ENCODE assay signal across 11 cellular contexts in the genomic region with DNA sequence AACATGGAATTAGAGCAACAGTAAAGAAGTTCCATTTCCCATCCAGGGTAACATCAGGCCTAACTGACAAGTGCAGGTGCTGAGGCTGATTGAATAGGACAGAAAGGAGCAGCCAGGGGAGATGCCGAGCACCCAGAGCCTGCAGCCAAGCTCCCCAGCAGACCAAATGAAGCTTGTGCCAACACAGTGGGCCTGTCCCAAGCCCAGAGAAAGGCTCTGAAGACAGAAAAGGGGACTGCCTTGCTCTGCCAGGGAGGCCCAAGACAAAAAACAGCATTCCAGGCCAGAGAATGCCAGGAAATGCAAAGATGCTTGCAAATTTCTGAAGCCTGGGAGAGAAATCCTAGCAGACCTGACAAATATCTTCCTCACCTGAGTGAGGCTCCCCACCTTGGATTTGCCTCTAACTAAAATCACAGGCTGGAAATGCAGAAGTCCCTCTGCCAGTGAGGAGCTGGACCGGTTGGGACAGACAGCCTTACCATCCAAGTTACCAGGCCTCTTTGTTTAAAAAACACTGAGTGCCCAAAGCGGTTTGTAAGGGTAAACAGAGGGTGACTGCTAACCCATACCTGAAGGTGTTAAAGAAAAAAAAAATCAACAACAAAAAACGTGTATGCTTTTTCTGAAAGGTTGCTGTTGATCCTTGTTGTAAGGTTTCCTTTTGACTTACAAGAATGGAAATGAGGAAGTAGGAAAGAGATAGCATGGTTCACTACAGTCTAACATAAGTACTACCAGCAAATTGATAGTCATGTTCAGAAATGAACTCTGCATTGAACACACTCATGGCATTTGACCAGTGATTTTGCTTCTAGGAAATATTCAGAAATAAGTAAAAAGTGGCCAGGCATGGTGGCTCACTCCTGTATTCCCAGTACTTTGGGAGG. TPM values are rescaled to one million over a fixed set of nuclear protein-coding genes. Genes with fewer than 3 reads are reported as not detected.
DNase-seq lines count a peak whose midpoint lies in the region; ATAC-seq and TF ChIP-seq lines count a peak whose summit lies in the region.
"Had no signal": no experiment of that assay in that cellular context is flagged by ENCODE, and none has a peak within 500 bp of the region (broad histone marks: within the 10 kb centered on the region; RNA-seq: fewer than 3 reads in every experiment).

No MANE protein-coding gene starts in this region.

- 0 out of 2 replicates have a peak, but pooled peaks cover 3% of the 10 kb centered on the region for H3K4me1 ChIP-seq in MM.1S (ENCODE audit: low read length)
- H3K4me1 ChIP-seq in neural progenitor cell: peaks cover 7% of the 10 kb centered on the region

- H2AFZ ChIP-seq in MM.1S (ENCODE audit: low read length) (peak overlapping the region; percentile 27; the same call in 1 of the 2 replicates), neural progenitor cell (replicated peaks) (peak overlapping the region; percentile 22)

- H3K27ac Mint-ChIP-seq in neural progenitor cell: no peak overlapping the region

- DNase-seq in MM.1S: no peak
- no peak for DNase-seq in neural progenitor cell (ENCODE audit: low spot score)
- DNase-seq in COLO829 (ENCODE audit: low spot score): no peak
- no peak for DNase-seq in cerebellar cortex (ENCODE audit: low spot score)
- DNase-seq in MG63: no peak
- DNase-seq in NCI-H146 (lab: John Stamatoyannopoulos, UW): no peak
- DNase-seq: cerebellar nuclear complex had no signal

- H3K4me3 ChIP-seq in MM.1S (ENCODE audit: low read length): no peak overlapping the region
- H3K4me3 ChIP-seq in neural progenitor cell: no peak overlapping the region
- H3K4me3 ChIP-seq in MG63: no peak overlapping the region

- H3K9ac ChIP-seq in MM.1S (ENCODE audit: low read length) (no peak overlapping the region), neural progenitor cell (no peak overlapping the region)

- H3K36me3 ChIP-seq in MM.1S (replicated peaks; ENCODE audit: insufficient read depth, low read length) (no peaks in the 10 kb centered on the region), neural progenitor cell (no peaks in the 10 kb centered on the region), MG63 (no peaks in the 10 kb centered on the region)

- peaks cover 3% of the 10 kb centered on the region for H3K4me1 Mint-ChIP-seq in neural progenitor cell

- H3K27me3 Mint-ChIP-seq in neural progenitor cell (ENCODE audit: insufficient read depth, low read depth): peaks cover 2% of the 10 kb centered on the region

- peak; percentile 74 for ATAC-seq in GM19025 (IDR thresholded peaks at IDR 0.05; ENCODE audit: low read depth, unreplicated experiment)
- peak; percentile 95 for ATAC-seq in HG02759 (IDR thresholded peaks at IDR 0.05; ENCODE audit: unreplicated experiment)

- no peaks in the 10 kb centered on the region for H3K9me3 ChIP-seq in MM.1S (replicated peaks; ENCODE audit: insufficient read depth, low read length)
- H3K9me3 ChIP-seq in neural progenitor cell (ENCODE audit: low read depth): no peaks in the 10 kb centered on the region
- no peaks in the 10 kb centered on the region for H3K9me3 ChIP-seq in MG63

- TF ChIP-seq CTCF in MM.1S (IDR thresholded peaks at IDR 0.05; ENCODE audit: low read length) (no peak), neural progenitor cell (IDR thresholded peaks at IDR 0.05) (no peak)

- no peaks in the 10 kb centered on the region for H3K9me2 ChIP-seq in MM.1S (replicated peaks; ENCODE audit: insufficient read depth, low read length)

- H3K27ac ChIP-seq in MM.1S (ENCODE audit: low read length): no peak overlapping the region; the same call in 1 of the 2 replicates
- no peak overlapping the region for H3K27ac ChIP-seq in neural progenitor cell

- H3K79me2 ChIP-seq in MM.1S (ENCODE audit: low read length): no peaks in the 10 kb centered on the region
- no peaks in the 10 kb centered on the region for H3K79me2 ChIP-seq in neural progenitor cell (ENCODE audit: low read depth)

- H4K20me1 ChIP-seq in MM.1S (ENCODE audit: insufficient read depth, low read length) (no peaks in the 10 kb centered on the region), neural progenitor cell (ENCODE audit: low read depth) (no peaks in the 10 kb centered on the region)

- H3K9me3 Mint-ChIP-seq in neural progenitor cell: no peaks in the 10 kb centered on the region

- no peaks in the 10 kb centered on the region for H3K36me3 Mint-ChIP-seq in neural progenitor cell

- H3K4me3 Mint-ChIP-seq in neural progenitor cell: no peak overlapping the region

- H3F3A ChIP-seq in MM.1S (ENCODE audit: insufficient read depth, low read length) (no peaks in the 10 kb centered on the region), neural progenitor cell (ENCODE audit: low read depth) (peaks cover 4% of the 10 kb centered on the region)

- H3K4me2 ChIP-seq in MM.1S (ENCODE audit: low read depth, low read length): no peak overlapping the region
- no peak overlapping the region for H3K4me2 ChIP-seq in neural progenitor cell

- H3K27me3 ChIP-seq in MM.1S (replicated peaks; ENCODE audit: insufficient read depth, low read length): no peaks in the 10 kb centered on the region
- no peaks in the 10 kb centered on the region for H3K27me3 ChIP-seq in neural progenitor cell
- no peaks in the 10 kb centered on the region for H3K27me3 ChIP-seq in MG63

RNA-seq across cellular contexts. Expression of a gene that starts 11.9 kb away (rescaled TPM):
- 886 and 1,493 TPM in 2 replicates for total RNA-seq in neural progenitor cell (ENCODE audit: low replicate concordance)
- total RNA-seq in MG63 (2014; rRNA removed; shearing (Covaris generic); ENCODE audit: low replicate concordance): 638 and 1,413 TPM in 2 replicates

RNA-seq across cellular contexts. Expression of a gene that starts 55.3 kb away (rescaled TPM):
- not detected in 2 replicates for total RNA-seq in neural progenitor cell (ENCODE audit: low replicate concordance)
- not detected in 2 replicates for total RNA-seq in MG63 (2014; rRNA removed; shearing (Covaris generic); ENCODE audit: low replicate concordance)
- total RNA-seq: kidney epithelial cell, NCI-H460 had no signal
